In genomic region chr6:162715601-162716000, GRCh38 we compare ENCODE assay signal across 3 cellular contexts.
TF ChIP-seq lines count a peak whose summit lies in the region.

No MANE protein-coding gene starts in this region.

TF ChIP-seq in SK-N-SH treated with all-trans-retinoic acid at 6 μM for 48 hours, 23 proteins besides CTCF, POLR2A, EP300 and RAD21:
- TF ChIP-seq ZNF70 (CRISPR knock-in tag; IDR thresholded peaks at IDR 0.05): peak; percentile 97
- no peak for TF ChIP-seq POU6F1 (CRISPR knock-in tag; IDR thresholded peaks at IDR 0.05; ENCODE audit: borderline replicate concordance, low read depth)
- TF ChIP-seq ZNF565 (CRISPR knock-in tag; conservative IDR thresholded peaks at IDR 0.05; ENCODE audit: low read depth): no peak
TF ChIP-seq in SK-N-SH treated with all-trans-retinoic acid at 6 μM for 48 hours: peak in this region for 1.

TF ChIP-seq in SK-N-SH, 30 proteins besides CTCF, POLR2A, EP300 and RAD21:
- no peak for TF ChIP-seq ZBTB33 (IDR thresholded peaks at IDR 0.05; ENCODE audit: borderline replicate concordance, low read depth)
- TF ChIP-seq CHD2 (IDR thresholded peaks at IDR 0.05; ENCODE audit: low read length, partially characterized antibody): no peak
- TF ChIP-seq EZH2phosphoT487 (IDR thresholded peaks at IDR 0.05; ENCODE audit: borderline replicate concordance, low read depth): no peak
- no peak for TF ChIP-seq NRF1 (IDR thresholded peaks at IDR 0.05; ENCODE audit: low read depth, low read length)
- no peak for TF ChIP-seq RXRA (IDR thresholded peaks at IDR 0.05; ENCODE audit: borderline replicate concordance, low read depth)
- TF ChIP-seq RCOR1 (IDR thresholded peaks at IDR 0.05; ENCODE audit: low read length): no peak
- TF ChIP-seq GABPA (IDR thresholded peaks at IDR 0.05; ENCODE audit: low read depth): no peak
- TF ChIP-seq REST (IDR thresholded peaks at IDR 0.05; ENCODE audit: low read depth, low read length): no peak
- no peak for TF ChIP-seq FOSL2 (IDR thresholded peaks at IDR 0.05; ENCODE audit: borderline replicate concordance, low read depth)
TF ChIP-seq in SK-N-SH: peak in this region for 0.

TF ChIP-seq in H1, 55 proteins besides CTCF, POLR2A, EP300 and RAD21:
- TF ChIP-seq SP2 (IDR thresholded peaks at IDR 0.05; ENCODE audit: low read length) (no peak), USF2 (IDR thresholded peaks at IDR 0.05; ENCODE audit: low read length) (no peak), SP4 (IDR thresholded peaks at IDR 0.05; ENCODE audit: low read length) (no peak), RNF2 (IDR thresholded peaks at IDR 0.05; ENCODE audit: borderline replicate concordance, low read depth, low read length, missing control alignments, poor library complexity, severe bottlenecking) (no peak), CEBPB (IDR thresholded peaks at IDR 0.05; ENCODE audit: low read depth, low read length) (no peak), RFX5 (IDR thresholded peaks at IDR 0.05; ENCODE audit: borderline replicate concordance, low read depth, low read length) (no peak), ZNF274 (IDR thresholded peaks at IDR 0.05; ENCODE audit: borderline replicate concordance, extremely low read depth, low read length) (no peak), SAP30 (IDR thresholded peaks at IDR 0.05; ENCODE audit: insufficient read depth, insufficient replicate concordance, low read length) (no peak), SIRT6 (IDR thresholded peaks at IDR 0.05; ENCODE audit: low read length) (no peak), HDAC6 (IDR thresholded peaks at IDR 0.05; ENCODE audit: low read depth, low read length) (no peak), GABPA (IDR thresholded peaks at IDR 0.05; ENCODE audit: borderline replicate concordance, insufficient read depth, low read length) (no peak), HDAC2 (IDR thresholded peaks at IDR 0.05; ENCODE audit: borderline replicate concordance in 1 of 2, low read depth in 2 of 2, low read length in 2 of 2) (no peak), TEAD4 (IDR thresholded peaks at IDR 0.05; ENCODE audit: low read depth, low read length) (no peak), E2F6 (IDR thresholded peaks at IDR 0.05) (no peak)
